12 cellular contexts compared by ENCODE assay signal in the genomic region with DNA sequence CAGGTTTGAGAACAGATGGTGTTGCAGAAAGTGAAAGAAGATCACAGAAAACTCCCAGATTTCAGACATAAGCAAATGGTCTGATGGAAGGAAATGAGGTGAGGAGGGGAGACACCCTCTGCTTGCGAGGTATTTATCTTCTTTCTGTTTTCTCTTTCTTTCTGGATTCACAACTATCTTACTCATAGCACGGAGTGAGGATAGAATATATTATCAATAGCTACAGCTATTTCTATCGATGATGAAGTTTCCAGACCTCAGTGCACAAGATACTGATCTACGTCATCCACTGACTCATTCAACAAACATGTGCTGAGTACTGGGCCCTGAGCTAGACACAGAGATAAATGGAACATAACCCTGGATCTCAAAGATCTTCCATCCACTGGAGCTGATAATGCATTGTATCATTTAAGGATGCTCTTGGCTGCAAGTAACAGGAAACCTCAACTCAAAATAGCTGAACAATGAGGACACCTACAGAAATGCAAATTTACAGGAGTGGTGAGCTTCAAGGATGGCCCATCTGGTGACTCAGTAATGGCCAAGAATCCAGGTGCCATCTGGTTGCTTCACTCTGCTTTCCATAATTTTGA. TPM values are rescaled to one million over a fixed set of nuclear protein-coding genes. Genes with fewer than 3 reads are reported as not detected.
DNase-seq lines count a peak whose midpoint lies in the region; ATAC-seq, FAIRE-seq and TF ChIP-seq lines count a peak whose summit lies in the region.
"Had no signal": no experiment of that assay in that cellular context is flagged by ENCODE, and none has a peak within 500 bp of the region (broad histone marks: within the 10 kb centered on the region; RNA-seq: fewer than 3 reads in every experiment).

No MANE protein-coding gene starts in this region.

- H3K4me2 ChIP-seq in H9 (ENCODE audit: insufficient read depth, insufficient read length, low read length): no peak overlapping the region

- peaks cover 83% of the 10 kb centered on the region for H3K36me3 ChIP-seq in RWPE2 (ENCODE audit: low read depth)

- H3K4ac ChIP-seq in H9 (ENCODE audit: low read depth, low read length): no peak overlapping the region

- no peaks in the 10 kb centered on the region for H3K79me1 ChIP-seq in H9 (ENCODE audit: insufficient read depth, low read depth, low read length, poor library complexity, severe bottlenecking)

- H3K9me3 ChIP-seq in RWPE2 (ENCODE audit: severe bottlenecking): no peaks in the 10 kb centered on the region
- no peaks in the 10 kb centered on the region for H3K9me3 ChIP-seq in H9 (ENCODE audit: control insufficient read depth, low read depth, low read length)
- H3K9me3 ChIP-seq: testis had no signal

- peak overlapping the region; percentile 24 for H3K27ac ChIP-seq in RWPE2 (ENCODE audit: poor library complexity, severe bottlenecking)
- no peak overlapping the region for H3K27ac ChIP-seq in H9 (ENCODE audit: insufficient read length, low read depth, low read length)
- H3K27ac ChIP-seq: testis had no signal

- no peaks in the 10 kb centered on the region for H3K23me2 ChIP-seq in H9 (ENCODE audit: insufficient read length, low read depth, low read length, poor library complexity, severe bottlenecking)

- H4K5ac ChIP-seq in H9 (ENCODE audit: insufficient read length, low read depth, low read length): no peak overlapping the region

- H3K9me3 Mint-ChIP-seq in H9: no peaks in the 10 kb centered on the region; a peak in 1 of 5 replicates
- H3K9me3 Mint-ChIP-seq: effector memory CD8-positive, alpha-beta T cell had no signal

- H3K18ac ChIP-seq in H9 (ENCODE audit: insufficient read length, low read depth, low read length): no peak overlapping the region

- DNase-seq in EH (ENCODE audit: low read depth) (peak; percentile 62), RWPE2 (ENCODE audit: low spot score) (no peak), NCI-H1436 (lab: John Stamatoyannopoulos, UW) (no peak), H9 (no peak), activated gamma-delta T cell (lab: John Stamatoyannopoulos, UW) (no peak), H54 (ENCODE audit: insufficient read length, low spot score) (no peak)
- DNase-seq: DND-41; effector memory CD8-positive, alpha-beta T cell; small intestine; testis had no signal

- H3K56ac ChIP-seq in H9 (ENCODE audit: insufficient read length, low read depth, low read length): no peak overlapping the region

- no peak overlapping the region for H4K91ac ChIP-seq in H9 (ENCODE audit: insufficient read length, low read depth, low read length)

- TF ChIP-seq CTCF in RWPE2 (IDR thresholded peaks at IDR 0.05; ENCODE audit: poor library complexity, severe bottlenecking) (no peak), H9 (conservative IDR thresholded peaks at IDR 0.05) (no peak)

- no peak overlapping the region for H3K4me3 Mint-ChIP-seq in H9
- H3K4me3 Mint-ChIP-seq: effector memory CD8-positive, alpha-beta T cell had no signal

- peaks cover 2% of the 10 kb centered on the region; the same call in 1 of the 2 replicates for H3K79me2 ChIP-seq in H9 (ENCODE audit: insufficient read depth, low read length)

- no peak overlapping the region for H2BK12ac ChIP-seq in H9 (ENCODE audit: insufficient read length, low read depth, low read length)

- H4K20me1 ChIP-seq in H9 (ENCODE audit: control insufficient read depth, insufficient read depth, insufficient read length): no peaks in the 10 kb centered on the region

- H2BK5ac ChIP-seq in H9 (ENCODE audit: insufficient read length, low read length): no peak overlapping the region

- H3K4me3 ChIP-seq in RWPE2 (ENCODE audit: severe bottlenecking): no peak overlapping the region
- H3K4me3 ChIP-seq: testis had no signal

- no peak overlapping the region for H2BK20ac ChIP-seq in H9 (ENCODE audit: low read depth, low read length, poor library complexity, severe bottlenecking)

- no peak overlapping the region for H2AFZ ChIP-seq in H9 (ENCODE audit: low read length)

- no peaks in the 10 kb centered on the region for H3K4me1 Mint-ChIP-seq in H9

- no peak overlapping the region for H3K14ac ChIP-seq in H9 (ENCODE audit: insufficient read depth, low read length)

- H3K27me3 ChIP-seq in RWPE2 (ENCODE audit: insufficient read depth, poor library complexity, severe bottlenecking) (no peaks in the 10 kb centered on the region), H9 (ENCODE audit: insufficient read depth, low read length) (no peaks in the 10 kb centered on the region)
- H3K27me3 ChIP-seq: testis had no signal

- H3K23ac ChIP-seq in H9 (ENCODE audit: insufficient read length, low read depth, low read length): no peak overlapping the region

- no peak overlapping the region for H4K8ac ChIP-seq in H9 (replicated peaks; ENCODE audit: insufficient read length, low read depth, low read length)

- TF ChIP-seq POLR2A in H54 (IDR thresholded peaks at IDR 0.05; ENCODE audit: low read depth, low read length): no peak

- H2BK120ac ChIP-seq in H9 (ENCODE audit: low read depth, low read length, poor library complexity, severe bottlenecking): no peak overlapping the region

- H3K36me3 Mint-ChIP-seq in H9 (ENCODE audit: insufficient read depth in 1 of 3, low read depth in 3 of 3): no peaks in the 10 kb centered on the region

- H3K4me1 ChIP-seq in RWPE2 (ENCODE audit: insufficient read depth, poor library complexity, severe bottlenecking) (peaks cover 26% of the 10 kb centered on the region), H9 (ENCODE audit: insufficient read depth, low read length) (no peaks in the 10 kb centered on the region)

- no peak for FAIRE-seq in H54 (lab: Jason Lieb, UNC)
- FAIRE-seq: small intestine had no signal

- H3K27me3 Mint-ChIP-seq in H9 (ENCODE audit: low read depth): peaks cover 3% of the 10 kb centered on the region
- H3K27me3 Mint-ChIP-seq: effector memory CD8-positive, alpha-beta T cell had no signal

- no peak overlapping the region for H3K27ac Mint-ChIP-seq in H9
- H3K27ac Mint-ChIP-seq: effector memory CD8-positive, alpha-beta T cell had no signal

- no CpG with 5 or more reads among the region's 4 CpGs for WGBS in H9 (ENCODE audit: extremely low coverage, insufficient read length, low lambda C conversion rate)

- peak; percentile 57 for ATAC-seq in GM19035 (IDR thresholded peaks at IDR 0.05; ENCODE audit: unreplicated experiment)
- ATAC-seq in HG02938 (IDR thresholded peaks at IDR 0.05; ENCODE audit: unreplicated experiment): peak; percentile 36
- ATAC-seq in RWPE2 (ENCODE audit: low read depth): peak; percentile 76
- ATAC-seq: effector memory CD8-positive, alpha-beta T cell had no signal

- H2BK15ac ChIP-seq in H9 (ENCODE audit: low read depth, low read length): no peak overlapping the region

- no peak overlapping the region for H2AK5ac ChIP-seq in H9 (ENCODE audit: insufficient read length, low read length)

- H3K9ac ChIP-seq in H9 (ENCODE audit: extremely low read depth, insufficient read length, low read length): no peak overlapping the region

- H3T11ph ChIP-seq in H9 (ENCODE audit: low read length): no peak overlapping the region

RNA-seq across cellular contexts. Expression of a gene that starts 21.2 kb away (rescaled TPM):
- total RNA-seq in H9 (2021): 0.57 and 0.79 TPM in 2 replicates
